ENCODE assay signal across 9 cellular contexts in genomic region chr15:40063563-40064011, GRCh38. TPM values are rescaled to one million over a fixed set of nuclear protein-coding genes. Genes with fewer than 3 reads are reported as not detected.
DNase-seq lines count a peak whose midpoint lies in the region; ATAC-seq and TF ChIP-seq lines count a peak whose summit lies in the region.
"Had no signal": no experiment of that assay in that cellular context is flagged by ENCODE, and none has a peak within 500 bp of the region (broad histone marks: within the 10 kb centered on the region; RNA-seq: fewer than 3 reads in every experiment).

No MANE protein-coding gene starts in this region.

- H2AFZ ChIP-seq in MM.1S (ENCODE audit: low read length), result no peak overlapping the region

- ATAC-seq in GM21825 (IDR thresholded peaks at IDR 0.05; ENCODE audit: unreplicated experiment), result no peak

- no peak overlapping the region for H3K4me2 ChIP-seq in MM.1S (ENCODE audit: low read depth, low read length)

- H3K9me2 ChIP-seq in MM.1S (replicated peaks; ENCODE audit: insufficient read depth, low read length), result no peaks in the 10 kb centered on the region

- peak overlapping the region; percentile 17; the same call in 1 of the 2 replicates for H3K9ac ChIP-seq in MM.1S (ENCODE audit: low read length)

- H4K20me1 ChIP-seq in MM.1S (ENCODE audit: insufficient read depth, low read length), result no peaks in the 10 kb centered on the region

- H3K4me3 ChIP-seq in MM.1S (ENCODE audit: low read length), result no peak overlapping the region

- no peaks in the 10 kb centered on the region for H3K27me3 ChIP-seq in MM.1S (replicated peaks; ENCODE audit: insufficient read depth, low read length)

- H3F3A ChIP-seq in MM.1S (ENCODE audit: insufficient read depth, low read length), result peaks cover 22% of the 10 kb centered on the region

- DNase-seq in ELR (ENCODE audit: low read depth), result peak; percentile 93
- no peak for DNase-seq in MM.1S
- peak; percentile 48 for DNase-seq in dedifferentiated amniotic fluid mesenchymal stem cell (ENCODE audit: extremely low spot score)
- DNase-seq in occipital lobe (lab: John Stamatoyannopoulos, UW), result peak; percentile 40
- DNase-seq in activated CD4-positive, CD25-positive, alpha-beta regulatory T cell (lab: John Stamatoyannopoulos, UW), result no peak
- DNase-seq in NCI-H82 (lab: John Stamatoyannopoulos, UW), result no peak
- DNase-seq in inferior parietal cortex (ENCODE audit: extremely low spot score), result no peak
- DNase-seq: activated CD8-positive, alpha-beta memory T cell treated with anti-CD3 and anti-CD28 coated beads for 24 hours had no signal

- H3K4me1 ChIP-seq in MM.1S (ENCODE audit: low read length), result peaks cover 39% of the 10 kb centered on the region

- no peak for TF ChIP-seq CTCF in MM.1S (IDR thresholded peaks at IDR 0.05; ENCODE audit: low read length)

- peak overlapping the region; percentile 88 for H3K27ac ChIP-seq in MM.1S (ENCODE audit: low read length)

- no peaks in the 10 kb centered on the region for H3K9me3 ChIP-seq in MM.1S (replicated peaks; ENCODE audit: insufficient read depth, low read length)

- H3K36me3 ChIP-seq in MM.1S (replicated peaks; ENCODE audit: insufficient read depth, low read length), result no peaks in the 10 kb centered on the region

- no peaks in the 10 kb centered on the region for H3K79me2 ChIP-seq in MM.1S (ENCODE audit: low read length)

RNA-seq across cellular contexts. Expression of gene SRP14, which starts 24.6 kb away (rescaled TPM):
- 112 TPM for total RNA-seq in occipital lobe

RNA-seq across cellular contexts. Expression of gene BMF, which starts 45.1 kb away (rescaled TPM):
- 4.2 TPM for total RNA-seq in occipital lobe

Comparison
In these comparisons a context has a peak if more than half of its experiments do, and no peak if none do; other contexts are left out.
1. DNase-seq: peak in ELR (single experiment), dedifferentiated amniotic fluid mesenchymal stem cell (single experiment) and occipital lobe (single experiment); none in MM.1S (single experiment), activated CD4-positive, CD25-positive, alpha-beta regulatory T cell (0 of 4), NCI-H82 (single experiment) and inferior parietal cortex (single experiment).